Comparison of ENCODE assay signal across 1 cellular context in the genomic region with DNA sequence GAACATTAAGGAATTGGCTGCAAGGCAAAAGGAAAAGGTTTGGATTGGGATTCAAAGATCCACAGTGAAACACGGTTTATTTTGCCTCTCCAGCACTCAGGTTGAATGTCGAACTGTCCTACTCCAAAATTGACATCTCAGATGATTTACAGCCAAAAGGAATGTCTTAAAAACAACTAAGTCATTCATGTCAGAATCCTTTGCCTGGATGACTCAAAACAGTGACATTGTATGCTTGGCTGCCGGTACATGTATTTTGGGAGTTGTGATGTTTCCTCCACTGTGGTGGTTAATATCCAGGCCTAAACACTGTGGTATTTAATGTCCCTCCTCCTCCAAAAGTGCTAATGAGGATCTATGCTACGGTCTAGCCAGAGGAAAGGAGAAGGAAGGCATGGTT.
TF ChIP-seq lines count a peak whose summit lies in the region.

No MANE protein-coding gene starts in this region.

TF ChIP-seq in GM12878, 131 proteins besides CTCF, POLR2A, EP300 and RAD21:
- TF ChIP-seq IKZF1 (conservative IDR thresholded peaks at IDR 0.05): no peak
- TF ChIP-seq YBX1 (IDR thresholded peaks at IDR 0.05): no peak
- TF ChIP-seq STAT1 (conservative IDR thresholded peaks at IDR 0.05): no peak
- no peak for TF ChIP-seq BMI1 (IDR thresholded peaks at IDR 0.05; ENCODE audit: borderline replicate concordance)
- no peak for TF ChIP-seq EZH2 (IDR thresholded peaks at IDR 0.05; ENCODE audit: borderline replicate concordance, control insufficient read depth, low read depth, low read length)
- TF ChIP-seq, protein P1, sequence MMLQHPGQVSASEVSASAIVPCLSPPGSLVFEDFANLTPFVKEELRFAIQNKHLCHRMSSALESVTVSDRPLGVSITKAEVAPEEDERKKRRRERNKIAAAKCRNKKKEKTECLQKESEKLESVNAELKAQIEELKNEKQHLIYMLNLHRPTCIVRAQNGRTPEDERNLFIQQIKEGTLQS (IDR thresholded peaks at IDR 0.05; ENCODE audit: borderline replicate concordance, extremely low read depth, low read depth, low read length): no peak
- no peak for TF ChIP-seq NFYA (IDR thresholded peaks at IDR 0.05; ENCODE audit: borderline replicate concordance, low read depth, low read length)
- TF ChIP-seq ZZZ3 (IDR thresholded peaks at IDR 0.05; ENCODE audit: control insufficient read depth, insufficient read length, low read depth): no peak
- no peak for TF ChIP-seq MYB (IDR thresholded peaks at IDR 0.05; ENCODE audit: borderline replicate concordance, low read depth, low read length)
